In the genomic region with DNA sequence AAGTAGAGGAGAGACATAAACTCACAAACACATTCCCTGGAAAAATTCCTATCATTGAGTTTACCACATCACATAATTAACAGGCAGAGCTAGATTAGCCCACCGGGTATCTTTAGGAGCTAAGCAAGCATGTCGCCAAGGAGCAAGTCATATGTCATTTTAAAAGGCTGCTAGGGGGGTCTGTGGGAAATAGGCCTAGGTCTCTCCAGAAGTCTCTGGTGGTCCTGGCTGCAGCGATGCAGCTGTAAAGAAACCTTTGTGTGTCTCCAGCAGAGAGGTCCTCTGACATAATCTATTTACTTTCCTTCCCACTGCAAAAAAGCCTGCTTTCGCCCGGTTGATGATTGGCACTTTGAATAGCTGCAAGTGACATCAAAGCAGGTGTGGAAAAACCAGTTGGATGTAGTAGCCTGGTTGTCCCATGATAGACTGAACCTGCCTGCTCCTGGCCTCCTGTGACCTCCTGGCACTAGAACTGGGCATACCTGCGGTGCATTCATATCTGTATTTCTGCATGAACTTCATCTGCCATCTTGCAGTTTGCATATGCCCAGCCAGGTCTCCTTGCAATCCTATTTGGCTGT, we compare ENCODE assay signal across 13 cellular contexts. TPM values are rescaled to one million over a fixed set of nuclear protein-coding genes. Genes with fewer than 3 reads are reported as not detected.
A peak's percentile ranks its signal among the peaks of the same experiment; 100 is the strongest.
DNase-seq lines count a peak whose midpoint lies in the region; ATAC-seq, FAIRE-seq and TF ChIP-seq lines count a peak whose summit lies in the region.
"Had no signal": no experiment of that assay in that cellular context is flagged by ENCODE, and none has a peak within 500 bp of the region (broad histone marks: within the 10 kb centered on the region; RNA-seq: fewer than 3 reads in every experiment).

No MANE protein-coding gene starts in this region.

- no peak for ATAC-seq in HG03457 (IDR thresholded peaks at IDR 0.05; ENCODE audit: unreplicated experiment)
- ATAC-seq: activated naive CD4-positive, alpha-beta T cell treated with anti-CD3 and anti-CD28 coated beads, Interleukin-2, amount 50 U/mL, for 72 hours; psoas muscle had no signal

- FAIRE-seq in GM12892 (lab: Jason Lieb, UNC), result no peak

- TF ChIP-seq POLR2A in GM12892 (IDR thresholded peaks at IDR 0.05; ENCODE audit: low read depth, low read length), result no peak

- DNase-seq in DMS153 treated with DMSO at 0.1 percent for 48 hours (lab: John Stamatoyannopoulos, UW; ENCODE audit: unreplicated experiment) (peak; percentile 52), NCI-H2029 (lab: John Stamatoyannopoulos, UW) (peak; percentile 73), SHP77 (lab: John Stamatoyannopoulos, UW) (peak; percentile 30 to 66), mucosa of gallbladder (ENCODE audit: low spot score) (peak; percentile 84), HCEC 1CT (no peak), GM12892 (ENCODE audit: insufficient read length) (no peak), epidermal melanocyte (ENCODE audit: insufficient read length, low spot score) (no peak)
- DNase-seq: activated T-cell treated with anti-CD3 and anti-CD28 coated beads, Interleukin-2, amount 50 U/mL, for 1 hour; Kasumi-1; NCI-H1436; psoas muscle had no signal

RNA-seq across cellular contexts. Expression of a gene that starts 13.8 kb away (rescaled TPM):
- 49.5 TPM for total RNA-seq in mucosa of gallbladder
- polyA plus RNA-seq in GM12892 (2012; ENCODE audit: missing spikeins), result 43.0 TPM

RNA-seq across cellular contexts. Expression of a gene that starts 50.8 kb away (rescaled TPM):
- total RNA-seq in mucosa of gallbladder, result 11.7 TPM
- polyA plus RNA-seq in GM12892 (2012; ENCODE audit: missing spikeins), result 13.8 TPM

Comparison
In these comparisons a context has a peak if more than half of its experiments do, and no peak if none do; other contexts are left out.
1. DNase-seq: peak in DMS153 treated with DMSO at 0.1 percent for 48 hours (single experiment), NCI-H2029 (single experiment), SHP77 (2 of 2) and mucosa of gallbladder (single experiment); none in HCEC 1CT (single experiment), GM12892 (single experiment) and epidermal melanocyte (single experiment).